Comparison of ENCODE assay signal across 10 cellular contexts in genomic region chr22:36395922-36396321, GRCh38.
DNase-seq lines count a peak whose midpoint lies in the region; TF ChIP-seq lines count a peak whose summit lies in the region.
"Had no signal": no experiment of that assay in that cellular context is flagged by ENCODE, and none has a peak within 500 bp of the region (broad histone marks: within the 10 kb centered on the region; RNA-seq: fewer than 3 reads in every experiment).

No MANE protein-coding gene starts in this region.

- H2AFZ ChIP-seq in OCI-LY1 (ENCODE audit: low read length) (no peak overlapping the region), parathyroid adenoma (peak overlapping the region; percentile 38)

- H4K20me1 ChIP-seq in OCI-LY1 (ENCODE audit: insufficient read depth, low read length) = no peaks in the 10 kb centered on the region

- peak overlapping the region; percentile 35; the same call in 1 of the 2 replicates for H3K9ac ChIP-seq in OCI-LY1 (ENCODE audit: low read length)
- H3K9ac ChIP-seq in parathyroid adenoma = no peak overlapping the region

- no peak for TF ChIP-seq CTCF in OCI-LY1 (IDR thresholded peaks at IDR 0.05; ENCODE audit: low read length)
- TF ChIP-seq CTCF in epithelial cell of esophagus (IDR thresholded peaks at IDR 0.05; ENCODE audit: insufficient read depth, low read depth, low read length, missing control alignments) = no peak
- no peak for TF ChIP-seq CTCF in parathyroid adenoma (IDR thresholded peaks at IDR 0.05)

- H3K27me3 ChIP-seq in OCI-LY1 (ENCODE audit: insufficient read depth, low read length) (no peaks in the 10 kb centered on the region), parathyroid adenoma (ENCODE audit: control insufficient read depth, insufficient read depth, low read length) (no peaks in the 10 kb centered on the region)

- no peaks in the 10 kb centered on the region for H3K36me3 ChIP-seq in OCI-LY1 (ENCODE audit: insufficient read depth, low read length)
- no peaks in the 10 kb centered on the region for H3K36me3 ChIP-seq in parathyroid adenoma (ENCODE audit: control insufficient read depth, insufficient read depth, low read length)

- no peaks in the 10 kb centered on the region for H3F3A ChIP-seq in OCI-LY1 (ENCODE audit: insufficient read depth, low read length)

- peak overlapping the region; percentile 83 for H3K27ac ChIP-seq in OCI-LY1 (ENCODE audit: low read depth, low read length, poor library complexity, severe bottlenecking)
- peak overlapping the region; percentile 62 for H3K27ac ChIP-seq in parathyroid adenoma

- H3K9me2 ChIP-seq in OCI-LY1 (ENCODE audit: low read depth, low read length) = no peaks in the 10 kb centered on the region

- peaks cover 50% of the 10 kb centered on the region for H3K4me1 ChIP-seq in OCI-LY1 (ENCODE audit: insufficient read depth, low read length, severe bottlenecking)
- peaks cover 4% of the 10 kb centered on the region for H3K4me1 ChIP-seq in parathyroid adenoma

- no peaks in the 10 kb centered on the region for H3K9me3 ChIP-seq in OCI-LY1 (ENCODE audit: low read length)
- no peaks in the 10 kb centered on the region for H3K9me3 ChIP-seq in parathyroid adenoma (ENCODE audit: control insufficient read depth, low read length)

- H3K4me2 ChIP-seq in OCI-LY1 (ENCODE audit: low read length) = peak overlapping the region; percentile 43; the same call in 1 of the 2 replicates
- H3K4me2 ChIP-seq in parathyroid adenoma (ENCODE audit: low read length) = no peak overlapping the region

- peak; percentile 79 for DNase-seq in ELR (ENCODE audit: low read depth)
- DNase-seq in epithelial cell of esophagus (ENCODE audit: low read depth) = peak; percentile 99
- DNase-seq in SHP77 treated with DMSO at 0.1 percent for 48 hours (lab: John Stamatoyannopoulos, UW) = no peak
- DNase-seq in central memory CD4-positive, alpha-beta T cell = no peak
- DNase-seq in NCI-H446 treated with DMSO at 0.1 percent for 48 hours (lab: John Stamatoyannopoulos, UW) = no peak
- DNase-seq: activated CD8-positive, alpha-beta memory T cell treated with anti-CD3 and anti-CD28 coated beads, Interleukin-2, amount 50 U/mL, for 4 hours; naive B cell; NCI-H2081 had no signal

- H3K4me3 ChIP-seq in OCI-LY1 (ENCODE audit: low read depth, low read length, poor library complexity, severe bottlenecking) = no peak overlapping the region
- H3K4me3 ChIP-seq in epithelial cell of esophagus (ENCODE audit: low read length) = no peak overlapping the region
- no peak overlapping the region for H3K4me3 ChIP-seq in parathyroid adenoma (ENCODE audit: low read depth, low read length)

- H3K79me2 ChIP-seq in OCI-LY1 (ENCODE audit: insufficient read depth, low read length) (no peaks in the 10 kb centered on the region), parathyroid adenoma (no peaks in the 10 kb centered on the region)

Comparison
In these comparisons a context has a peak if more than half of its experiments do, and no peak if none do; other contexts are left out.
1. DNase-seq: peak in ELR (single experiment) and epithelial cell of esophagus (single experiment); none in SHP77 treated with DMSO at 0.1 percent for 48 hours (single experiment), central memory CD4-positive, alpha-beta T cell (single experiment) and NCI-H446 treated with DMSO at 0.1 percent for 48 hours (single experiment).